ENCODE assay signal across 8 cellular contexts in the genomic region with DNA sequence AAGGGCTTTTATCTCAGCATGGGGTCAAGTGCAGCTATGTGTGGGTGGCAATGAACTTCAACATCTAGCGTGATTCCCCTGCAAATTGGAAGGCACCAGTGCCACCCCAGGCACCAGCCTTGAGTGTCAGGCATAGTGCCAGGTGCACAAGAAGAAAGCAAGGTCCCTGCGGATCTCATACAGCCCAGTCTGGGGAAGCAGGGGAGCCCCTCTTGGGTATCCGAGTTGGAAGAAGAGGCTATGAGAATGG.
DNase-seq lines count a peak whose midpoint lies in the region; ATAC-seq and TF ChIP-seq lines count a peak whose summit lies in the region.

No MANE protein-coding gene starts in this region.

- TF ChIP-seq POLR2A in esophagus squamous epithelium (IDR thresholded peaks at IDR 0.05) = no peak

- TF ChIP-seq CTCF in DND-41 (IDR thresholded peaks at IDR 0.05; ENCODE audit: borderline replicate concordance, extremely low read depth, low read length, poor library complexity, severe bottlenecking) (no peak), RWPE1 (conservative IDR thresholded peaks at IDR 0.05; ENCODE audit: low read depth) (no peak), esophagus squamous epithelium (IDR thresholded peaks at IDR 0.05) (no peak)

- peak overlapping the region; percentile 76 for H2AFZ ChIP-seq in DND-41 (ENCODE audit: low read depth, low read length)

- intact Hi-C loops in esophagus squamous epithelium (cut with DNase I) = no loop called here

- H3K27me3 ChIP-seq in DND-41 (ENCODE audit: insufficient read depth, low read length, poor library complexity) (peaks cover 13% of the 10 kb centered on the region), esophagus squamous epithelium (no peaks in the 10 kb centered on the region)

- H3K4me1 ChIP-seq in DND-41 (ENCODE audit: insufficient read depth, low read length) = peaks cover 23% of the 10 kb centered on the region
- H3K4me1 ChIP-seq in esophagus squamous epithelium = peaks cover 4 to 20% (median 9%) of the 10 kb centered on the region in 3 donors

- H3K27ac ChIP-seq in DND-41 (ENCODE audit: low read length) (peak overlapping the region; percentile 69), RWPE1 (peak overlapping the region; percentile 73), esophagus squamous epithelium (peak overlapping the region; percentile 81 to 89 (median 86))

- 0 to 10% methylated on average over 2 to 3 of the region's 3 CpGs for WGBS in esophagus squamous epithelium, 2 donors

- H3K36me3 ChIP-seq in DND-41 (ENCODE audit: insufficient read depth, low read length) (no peaks in the 10 kb centered on the region), esophagus squamous epithelium (no peaks in the 10 kb centered on the region)

- CTCF ChIA-PET in RWPE1 (lab: Yijun Ruan, JAX) = interaction anchor here (0.6 to 1.2 kb wide), 5 partner anchors 9 to 255 kb away, joined by 3 to 4 read pairs (median 3); no protein-coding TSS in a partner anchor

- POLR2A ChIA-PET in RWPE1 (lab: Yijun Ruan, JAX; ENCODE audit: low non-redundant PET) = no interaction called here

- H3K4me3 ChIP-seq in DND-41 (ENCODE audit: low read depth in 1 of 2, low read length in 2 of 2) (peak overlapping the region; percentile 15 to 59; a peak in 3 of 4 replicates), esophagus squamous epithelium (peak overlapping the region; percentile 61 to 68 (median 64))

- H3K79me2 ChIP-seq in DND-41 (ENCODE audit: insufficient read depth, low read length) = no peaks in the 10 kb centered on the region

- peak overlapping the region; percentile 69 for H3K9ac ChIP-seq in DND-41 (ENCODE audit: low read depth, low read length)

- peak overlapping the region; percentile 69 for H3K4me2 ChIP-seq in DND-41 (ENCODE audit: insufficient read depth, low read length)

- H4K20me1 ChIP-seq in DND-41 (ENCODE audit: insufficient read depth, low read length) = no peaks in the 10 kb centered on the region

- ATAC-seq in DND-41 (ENCODE audit: insufficient read depth, low read depth) (no peak), GM21619 (IDR thresholded peaks at IDR 0.05; ENCODE audit: unreplicated experiment) (no peak)

- H3K9me3 ChIP-seq in DND-41 (ENCODE audit: insufficient read depth, low read length, severe bottlenecking) (no peaks in the 10 kb centered on the region), esophagus squamous epithelium (no peaks in the 10 kb centered on the region)

- DNase-seq in DND-41 = no peak
- DNase-seq in RWPE1 (ENCODE audit: low spot score) = no peak
- DNase-seq in esophagus squamous epithelium (lab: John Stamatoyannopoulos, UW) = no peak
- peak; percentile 61 for DNase-seq in pons (ENCODE audit: low spot score)
- DNase-seq in NOMO-1 (lab: John Stamatoyannopoulos, UW; ENCODE audit: unreplicated experiment in 2 of 2) = no peak
- no peak for DNase-seq in DMS 273 treated with DMSO at 0.1 percent for 48 hours (lab: John Stamatoyannopoulos, UW)
- DNase-seq in activated CD4-positive, alpha-beta T cell treated with anti-CD3 and anti-CD28 coated beads, Interleukin-2, amount 50 U/mL, for 4 hours = no peak
